Comparison of ENCODE assay signal across 17 cellular contexts in the genomic region with DNA sequence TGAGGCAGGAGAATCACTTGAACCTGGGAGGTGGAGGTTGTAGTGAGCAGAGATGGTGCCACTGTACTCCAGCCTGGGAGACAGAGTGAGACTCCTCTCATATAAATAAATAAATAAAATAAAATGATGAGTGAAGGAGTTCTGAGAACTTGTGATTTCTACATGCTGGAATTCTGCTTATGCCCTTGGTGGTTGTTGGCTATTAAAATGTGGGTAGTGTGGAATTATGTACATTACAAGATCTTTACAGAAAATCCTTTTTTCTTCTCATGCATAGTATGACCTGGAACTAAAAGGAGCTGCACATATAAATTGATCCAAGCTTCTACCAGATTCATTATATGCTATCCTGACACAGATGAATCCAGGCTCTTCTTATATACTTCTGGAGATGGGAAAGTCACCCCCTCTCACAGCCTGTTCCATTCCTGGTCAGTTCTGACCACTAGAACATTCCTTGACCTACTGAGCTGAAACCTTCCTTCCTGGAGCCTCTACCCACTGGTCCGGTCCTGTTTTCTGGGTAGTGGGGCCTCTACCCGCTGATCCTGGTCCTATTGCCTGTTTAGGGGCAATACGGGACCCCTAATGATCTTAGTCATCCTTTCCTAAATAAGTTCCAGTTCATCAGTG. TPM values are rescaled to one million over a fixed set of nuclear protein-coding genes. Genes with fewer than 3 reads are reported as not detected.
DNase-seq lines count a peak whose midpoint lies in the region; ATAC-seq, FAIRE-seq and TF ChIP-seq lines count a peak whose summit lies in the region.
"Had no signal": no experiment of that assay in that cellular context is flagged by ENCODE, and none has a peak within 500 bp of the region (broad histone marks: within the 10 kb centered on the region; RNA-seq: fewer than 3 reads in every experiment).

No MANE protein-coding gene starts in this region.

- no peak overlapping the region for H3K27ac ChIP-seq in CD4-positive, alpha-beta T cell (ENCODE audit: low read depth, low read length)
- no peak overlapping the region for H3K27ac ChIP-seq in astrocyte (ENCODE audit: low read depth, low read length)
- H3K27ac ChIP-seq: epithelial cell of prostate, WERI-Rb-1 had no signal

- H3K36me3 ChIP-seq in astrocyte (ENCODE audit: insufficient read depth, low read length): no peaks in the 10 kb centered on the region
- H3K36me3 ChIP-seq: WERI-Rb-1 had no signal

- H3K4me3 ChIP-seq in astrocyte (ENCODE audit: insufficient read depth, low read depth, low read length): no peak overlapping the region
- H3K4me3 ChIP-seq: mucosa of descending colon had no signal

- no peak overlapping the region for H3K9ac ChIP-seq in astrocyte (ENCODE audit: low read length)
- H3K9ac ChIP-seq: SK-N-SH had no signal

- H3K4me2 ChIP-seq in astrocyte (ENCODE audit: low read length): no peak overlapping the region
- H3K4me2 ChIP-seq: SK-N-SH had no signal

- H2AFZ ChIP-seq in astrocyte (ENCODE audit: low read depth, low read length): no peak overlapping the region

- POLR2A ChIA-PET in CD4-positive, alpha-beta T cell (lab: Charles Lee): interaction anchor here (1.0 to 1.4 kb wide), 3 partner anchors 9 to 70 kb away, joined by 3 to 7 read pairs (median 3); no protein-coding TSS in a partner anchor

- H3K9me3 ChIP-seq in CD4-positive, alpha-beta T cell (ENCODE audit: control insufficient read depth, low read length): no peaks in the 10 kb centered on the region
- no peaks in the 10 kb centered on the region for H3K9me3 ChIP-seq in astrocyte (ENCODE audit: insufficient read depth, low read depth, low read length)
- H3K9me3 ChIP-seq: mucosa of descending colon, SK-N-SH had no signal

- no peaks in the 10 kb centered on the region for H4K20me1 ChIP-seq in astrocyte (ENCODE audit: insufficient read depth, low read length)

- no peaks in the 10 kb centered on the region for H3K79me2 ChIP-seq in astrocyte (ENCODE audit: insufficient read depth, low read length)

- H3K27me3 ChIP-seq in CD4-positive, alpha-beta T cell (ENCODE audit: control insufficient read depth, insufficient read depth, low read length): no peaks in the 10 kb centered on the region
- no peaks in the 10 kb centered on the region for H3K27me3 ChIP-seq in astrocyte (ENCODE audit: insufficient read depth, low read length)

- CTCF ChIA-PET in CD4-positive, alpha-beta T cell (lab: Charles Lee): interaction anchor here (0.5 kb wide), 1 partner anchor 21 kb away, joined by 3 read pairs; no protein-coding TSS in a partner anchor

- H3K27me3 Mint-ChIP-seq in CD4-positive, alpha-beta T cell: no peaks in the 10 kb centered on the region
- H3K27me3 Mint-ChIP-seq in HFFc6 (ENCODE audit: insufficient read depth) (peaks cover 7% of the 10 kb centered on the region), astrocyte (ENCODE audit: low read depth, unreplicated experiment) (no peaks in the 10 kb centered on the region), type B pancreatic cell (no peaks in the 10 kb centered on the region)
- H3K27me3 Mint-ChIP-seq in natural killer cell treated with Interleukin-12 subunit alpha and Interleukin-12 subunit beta and Interleukin-15 and Interleukin-18, amount 100 ng/mL, for 72 hours: no peaks in the 10 kb centered on the region

- intact Hi-C loops in CD4-positive, alpha-beta T cell (cut with DNase I, micrococcal nuclease): no loop called here

- H3K9me3 Mint-ChIP-seq in CD4-positive, alpha-beta T cell: no peaks in the 10 kb centered on the region
- no peaks in the 10 kb centered on the region for H3K9me3 Mint-ChIP-seq in HFFc6
- H3K9me3 Mint-ChIP-seq in astrocyte (ENCODE audit: unreplicated experiment): no peaks in the 10 kb centered on the region
- H3K9me3 Mint-ChIP-seq in natural killer cell treated with Interleukin-12 subunit alpha and Interleukin-12 subunit beta and Interleukin-15 and Interleukin-18, amount 100 ng/mL, for 72 hours: no peaks in the 10 kb centered on the region
- H3K9me3 Mint-ChIP-seq in type B pancreatic cell: no peaks in the 10 kb centered on the region

- peaks cover 87% of the 10 kb centered on the region for H3K36me3 Mint-ChIP-seq in CD4-positive, alpha-beta T cell (ENCODE audit: low read depth)
- no peaks in the 10 kb centered on the region for H3K36me3 Mint-ChIP-seq in HFFc6 (ENCODE audit: low read depth)
- H3K36me3 Mint-ChIP-seq in astrocyte (ENCODE audit: low read depth, unreplicated experiment): no peaks in the 10 kb centered on the region
- H3K36me3 Mint-ChIP-seq in natural killer cell treated with Interleukin-12 subunit alpha and Interleukin-12 subunit beta and Interleukin-15 and Interleukin-18, amount 100 ng/mL, for 72 hours: peaks cover 5% of the 10 kb centered on the region
- H3K36me3 Mint-ChIP-seq in type B pancreatic cell: no peaks in the 10 kb centered on the region

- TF ChIP-seq CTCF in CD4-positive, alpha-beta T cell (IDR thresholded peaks at IDR 0.05): no peak
- no peak for TF ChIP-seq CTCF in HFFc6 (IDR thresholded peaks at IDR 0.05)
- no peak for TF ChIP-seq CTCF in astrocyte (IDR thresholded peaks at IDR 0.05; ENCODE audit: insufficient read depth, low read depth, low read length)
- no peak for TF ChIP-seq CTCF in type B pancreatic cell (conservative IDR thresholded peaks at IDR 0.05)

- H3K27ac Mint-ChIP-seq in CD4-positive, alpha-beta T cell: peak overlapping the region; percentile 72
- H3K27ac Mint-ChIP-seq in HFFc6 (peak overlapping the region; percentile 10; the same call in 1 of the 2 replicates), astrocyte (ENCODE audit: unreplicated experiment) (peak overlapping the region; percentile 48), type B pancreatic cell (no peak overlapping the region)
- H3K27ac Mint-ChIP-seq in natural killer cell treated with Interleukin-12 subunit alpha and Interleukin-12 subunit beta and Interleukin-15 and Interleukin-18, amount 100 ng/mL, for 72 hours: peak overlapping the region; percentile 74 to 86

- H3K4me1 ChIP-seq in astrocyte (ENCODE audit: insufficient read depth, low read length): peaks cover 9% of the 10 kb centered on the region

- no peak for FAIRE-seq in astrocyte (lab: Jason Lieb, UNC)
- FAIRE-seq: urothelium cell line had no signal

- ATAC-seq in CD4-positive, alpha-beta T cell (ENCODE audit: poor library complexity): no peak
- ATAC-seq in natural killer cell treated with Interleukin-12 subunit alpha and Interleukin-12 subunit beta and Interleukin-15 and Interleukin-18, amount 100 ng/mL, for 72 hours: no peak
- ATAC-seq in HG03565 (IDR thresholded peaks at IDR 0.05; ENCODE audit: unreplicated experiment): no peak
- ATAC-seq: mucosa of descending colon had no signal

- H3K4me1 Mint-ChIP-seq in CD4-positive, alpha-beta T cell (ENCODE audit: low read depth): peaks cover 88% of the 10 kb centered on the region
- peaks cover 24% of the 10 kb centered on the region for H3K4me1 Mint-ChIP-seq in HFFc6 (ENCODE audit: low read depth)
- H3K4me1 Mint-ChIP-seq in astrocyte (ENCODE audit: low read depth, unreplicated experiment): peaks cover 30% of the 10 kb centered on the region
- peaks cover 59 to 79% of the 10 kb centered on the region in 2 donors for H3K4me1 Mint-ChIP-seq in natural killer cell treated with Interleukin-12 subunit alpha and Interleukin-12 subunit beta and Interleukin-15 and Interleukin-18, amount 100 ng/mL, for 72 hours (ENCODE audit: low read depth in 2 of 2)
- peaks cover 9% of the 10 kb centered on the region for H3K4me1 Mint-ChIP-seq in type B pancreatic cell (ENCODE audit: unreplicated experiment)

- H3K4me3 Mint-ChIP-seq in CD4-positive, alpha-beta T cell: no peak overlapping the region
- no peak overlapping the region for H3K4me3 Mint-ChIP-seq in HFFc6
- no peak overlapping the region for H3K4me3 Mint-ChIP-seq in astrocyte (ENCODE audit: unreplicated experiment)
- peak overlapping the region; percentile 45 for H3K4me3 Mint-ChIP-seq in natural killer cell treated with Interleukin-12 subunit alpha and Interleukin-12 subunit beta and Interleukin-15 and Interleukin-18, amount 100 ng/mL, for 72 hours
- no peak overlapping the region for H3K4me3 Mint-ChIP-seq in type B pancreatic cell

- peak in 1 of 10 experiments; percentile 11 for DNase-seq in CD4-positive, alpha-beta T cell
- DNase-seq in HFFc6 (peak; percentile 20), astrocyte (ENCODE audit: low read depth) (no peak), type B pancreatic cell (ENCODE audit: extremely low spot score, unreplicated experiment) (no peak)
- DNase-seq in natural killer cell treated with Interleukin-12 subunit alpha and Interleukin-12 subunit beta and Interleukin-15 and Interleukin-18, amount 100 ng/mL, for 72 hours (ENCODE audit: low spot score): no peak
- DNase-seq in NK-92 treated with Interleukin-12 subunit alpha and Interleukin-12 subunit beta, amount 100 ng/mL, for 24 hours (lab: John Stamatoyannopoulos, UW): no peak
- DNase-seq: cerebellar nuclear complex; COR-L47; mucosa of descending colon; NCI-H1092 treated with DMSO at 0.1 percent for 48 hours; NCI-H446; SK-N-SH; stimulated activated CD4-positive, alpha-beta T cell treated with anti-CD3 and anti-CD28 coated beads, Interleukin-2, amount 100 ng/mL, for 24 hours; WERI-Rb-1 had no signal

RNA-seq across cellular contexts. Expression of a gene that starts 37.7 kb away (rescaled TPM):
- total RNA-seq in CD4-positive, alpha-beta T cell: 10 to 100 TPM; 30.1 to 34.7 TPM
- 10 to 100 TPM; 14.9 to 19.0 (median 16.0) TPM for total RNA-seq in HFFc6 (2021; fragmentation: NEBNext Ultra II Directional; extraction: Animal tissue kit (Norgen Biotek cat#: 25700))
- 13.6 and 14.8 TPM in 2 replicates for total RNA-seq in astrocyte
- 10 to 100 TPM; 38.7 to 44.1 TPM for total RNA-seq in natural killer cell treated with Interleukin-12 subunit alpha and Interleukin-12 subunit beta and Interleukin-15 and Interleukin-18, amount 100 ng/mL, for 72 hours
- total RNA-seq in type B pancreatic cell (ENCODE audit: low replicate concordance): 30.7 and 36.0 TPM in 2 replicates
